In genomic region chr6:217048-217659, GRCh38 we compare ENCODE assay signal across 1 cellular context.
A peak's percentile ranks its signal among the peaks of the same experiment; 100 is the strongest.
TF ChIP-seq lines count a peak whose summit lies in the region.

No MANE protein-coding gene starts in this region.

TF ChIP-seq in K562, 482 proteins besides CTCF, POLR2A, EP300 and RAD21 (continued from another document):
- TF ChIP-seq UBTF (IDR thresholded peaks at IDR 0.05; ENCODE audit: borderline replicate concordance in 1 of 2, low read depth in 2 of 2, low read length in 2 of 2) (0 out of 4 replicates have a peak, but pooled peaks of 1 of the 2 experiments have one; percentile 22), TEAD2 (tag; IDR thresholded peaks at IDR 0.05) (no peak), PHF8 (IDR thresholded peaks at IDR 0.05; ENCODE audit: borderline replicate concordance, low read length) (no peak), SMARCA4 (IDR thresholded peaks at IDR 0.05) (no peak)
- TF ChIP-seq, protein P1, sequence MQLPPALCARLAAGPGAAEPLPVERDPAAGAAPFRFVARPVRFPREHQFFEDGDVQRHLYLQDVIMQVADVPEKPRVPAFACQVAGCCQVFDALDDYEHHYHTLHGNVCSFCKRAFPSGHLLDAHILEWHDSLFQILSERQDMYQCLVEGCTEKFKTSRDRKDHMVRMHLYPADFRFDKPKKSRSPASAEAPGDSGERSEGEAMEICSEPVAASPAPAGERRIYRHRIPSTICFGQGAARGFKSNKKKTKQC (CRISPR knock-in tag; IDR thresholded peaks at IDR 0.05): no peak
